Comparison of ENCODE assay signal across 16 cellular contexts in the genomic region with DNA sequence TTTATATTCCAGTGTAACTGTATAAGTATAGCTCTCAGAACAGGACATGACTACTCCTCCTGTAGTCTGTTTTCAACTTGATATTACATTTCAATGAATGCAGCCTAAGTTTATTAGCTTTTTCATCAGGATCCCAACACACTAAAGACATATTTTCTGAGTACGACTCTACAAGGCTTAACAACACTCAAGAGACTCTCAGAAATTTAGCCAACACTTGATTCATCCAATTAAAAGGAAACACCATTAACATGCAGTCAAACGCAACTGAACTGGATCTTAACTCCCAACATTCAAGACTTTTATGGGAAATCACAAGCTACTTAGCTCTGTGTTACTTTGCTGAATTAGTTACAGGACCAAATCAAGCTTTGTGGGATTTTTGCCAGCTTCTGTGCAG.
DNase-seq lines count a peak whose midpoint lies in the region; ATAC-seq and TF ChIP-seq lines count a peak whose summit lies in the region.
"Had no signal": no experiment of that assay in that cellular context is flagged by ENCODE, and none has a peak within 500 bp of the region (broad histone marks: within the 10 kb centered on the region; RNA-seq: fewer than 3 reads in every experiment).

No MANE protein-coding gene starts in this region.

- H3K27me3 Mint-ChIP-seq in HFFc6 (ENCODE audit: insufficient read depth), result no peaks in the 10 kb centered on the region; the same call in 1 of the 2 replicates

- peak; percentile 90 for DNase-seq in DMS79 treated with DMSO at 0.1 percent for 48 hours (lab: John Stamatoyannopoulos, UW)
- DNase-seq in HFFc6, result no peak
- peak; percentile 25 for DNase-seq in fibroblast of peridontal ligament (ENCODE audit: extremely low read depth)
- no peak for DNase-seq in smooth muscle cell (lab: John Stamatoyannopoulos, UW; ENCODE audit: unreplicated experiment)
- no peak for DNase-seq in foreskin keratinocyte
- no peak for DNase-seq in NCI-H446 treated with DMSO at 0.1 percent for 48 hours (lab: John Stamatoyannopoulos, UW)
- no peak for DNase-seq in sciatic nerve (ENCODE audit: low spot score)
- DNase-seq: C1 segment of cervical spinal cord; Calu3; CD4-positive, alpha-beta T cell; DMS 273 treated with DMSO at 0.1 percent for 48 hours; EL; H9 had no signal

- peaks cover 25% of the 10 kb centered on the region for H3K36me3 Mint-ChIP-seq in HFFc6 (ENCODE audit: low read depth)

- H3K4me2 ChIP-seq in smooth muscle cell, result no peak overlapping the region
- H3K4me2 ChIP-seq: GM23338 had no signal

- no peak for TF ChIP-seq CTCF in HFFc6 (IDR thresholded peaks at IDR 0.05)
- no peak for TF ChIP-seq CTCF in smooth muscle cell (IDR thresholded peaks at IDR 0.05; ENCODE audit: borderline replicate concordance, insufficient read depth, poor library complexity, severe bottlenecking)
- TF ChIP-seq CTCF in foreskin keratinocyte (conservative IDR thresholded peaks at IDR 0.05), result no peak

- no peak overlapping the region for H3K4me3 Mint-ChIP-seq in HFFc6
- H3K4me3 Mint-ChIP-seq: B cell; CD4-positive, alpha-beta T cell; GM23338; H9 had no signal

- no peak overlapping the region for H3K27ac ChIP-seq in smooth muscle cell (ENCODE audit: low read depth)
- no peak overlapping the region for H3K27ac ChIP-seq in foreskin keratinocyte

- 65% methylated on average over 2 of the region's 2 CpGs for WGBS in smooth muscle cell (ENCODE audit: low lambda C conversion rate)

- H3K9me3 ChIP-seq in smooth muscle cell (replicated peaks; ENCODE audit: low read depth), result no peaks in the 10 kb centered on the region

- no peaks in the 10 kb centered on the region for H3K36me3 ChIP-seq in smooth muscle cell (ENCODE audit: low read depth)

- H3K4me3 ChIP-seq in smooth muscle cell, result no peak overlapping the region
- H3K4me3 ChIP-seq: GM23338 had no signal

- peaks cover 62% of the 10 kb centered on the region for H3K4me1 Mint-ChIP-seq in HFFc6 (ENCODE audit: low read depth)
- H3K4me1 Mint-ChIP-seq: B cell, H9 had no signal

- H3K9me3 Mint-ChIP-seq in HFFc6, result peaks cover 2% of the 10 kb centered on the region
- H3K9me3 Mint-ChIP-seq: CD4-positive, alpha-beta T cell; GM23338 had no signal

- H3K4me1 ChIP-seq in smooth muscle cell (ENCODE audit: low read depth) (peaks cover 3% of the 10 kb centered on the region), foreskin keratinocyte (peaks cover 8% of the 10 kb centered on the region)

- ATAC-seq in foreskin keratinocyte (no peak), sciatic nerve (no peak)
- ATAC-seq: GM23338, HepG2 had no signal

- H3K9ac ChIP-seq in smooth muscle cell (ENCODE audit: low read depth), result no peak overlapping the region

- H3K27me3 ChIP-seq in smooth muscle cell (ENCODE audit: low read depth) (no peaks in the 10 kb centered on the region), foreskin keratinocyte (no peaks in the 10 kb centered on the region)

- peak overlapping the region; percentile 12 for H2AFZ ChIP-seq in smooth muscle cell (ENCODE audit: low read depth)
- H2AFZ ChIP-seq: GM23338 had no signal

- no peaks in the 10 kb centered on the region for H3K79me2 ChIP-seq in smooth muscle cell (ENCODE audit: low read depth)

- peaks cover 4% of the 10 kb centered on the region for H3F3A ChIP-seq in smooth muscle cell (ENCODE audit: low read depth)

- H3K27ac Mint-ChIP-seq in HFFc6, result peak overlapping the region; percentile 81
- H3K27ac Mint-ChIP-seq: B cell; CD4-positive, alpha-beta T cell; GM23338; H9 had no signal

- no peaks in the 10 kb centered on the region for H4K20me1 ChIP-seq in smooth muscle cell (ENCODE audit: low read depth)

- intact Hi-C loops in sciatic nerve (cut with DNase I), result no loop called here

Comparison
In these comparisons a context has a peak if more than half of its experiments do, and no peak if none do; other contexts are left out.
1. DNase-seq: peak in DMS79 treated with DMSO at 0.1 percent for 48 hours (single experiment) and fibroblast of peridontal ligament (single experiment); none in HFFc6 (single experiment), smooth muscle cell (single experiment), foreskin keratinocyte (0 of 2), NCI-H446 treated with DMSO at 0.1 percent for 48 hours (single experiment) and sciatic nerve (single experiment).